ENCODE assay signal across 8 cellular contexts in the genomic region with DNA sequence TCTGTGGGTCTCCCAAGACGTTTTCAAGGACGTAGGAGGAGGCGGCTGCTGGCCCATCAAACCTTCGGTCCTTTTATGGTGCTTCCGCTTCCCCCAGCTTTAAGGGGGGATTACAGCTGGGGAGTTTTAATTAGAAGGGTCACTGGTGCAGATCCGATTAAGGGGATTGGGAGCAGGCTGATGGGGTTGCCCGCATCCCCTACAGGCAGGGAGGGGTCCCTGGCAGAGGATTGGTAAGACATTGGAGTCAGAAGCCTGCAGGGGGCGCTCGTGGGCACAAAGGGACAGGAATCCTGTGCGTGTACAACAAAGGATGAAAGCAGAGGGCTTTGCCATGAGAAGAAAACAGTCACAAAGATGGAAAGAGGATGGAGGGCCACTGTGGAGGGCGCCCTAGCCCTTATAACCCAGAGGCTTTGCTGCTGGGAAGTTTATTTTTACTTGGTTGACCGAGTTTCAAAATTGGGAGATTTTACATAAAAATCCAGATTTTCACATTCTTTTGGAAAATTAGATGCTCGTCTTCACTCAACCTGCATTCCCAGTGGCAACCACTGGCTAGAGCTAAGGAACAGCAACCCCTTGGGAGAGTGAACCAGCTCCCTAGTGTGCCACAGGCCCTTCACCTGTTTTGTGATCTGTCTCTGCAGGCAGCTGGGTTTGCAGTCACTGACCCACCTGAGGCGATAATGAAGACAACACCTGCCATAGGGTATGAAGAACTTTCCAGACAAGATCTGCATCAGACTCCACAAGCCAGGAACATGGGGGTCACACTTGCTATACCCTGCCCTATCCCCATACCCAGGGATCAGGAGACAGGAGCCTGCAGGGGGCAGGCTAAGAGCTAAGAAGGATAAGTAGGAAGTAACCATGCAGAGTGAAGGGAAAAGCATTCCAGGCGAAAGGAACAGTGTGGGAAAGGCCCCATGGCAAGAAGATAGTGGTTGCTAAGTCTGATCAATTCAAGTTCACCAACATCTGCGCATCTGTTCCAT.
DNase-seq lines count a peak whose midpoint lies in the region; ATAC-seq, FAIRE-seq and TF ChIP-seq lines count a peak whose summit lies in the region.

No MANE protein-coding gene starts in this region.

- peaks cover 1% of the 10 kb centered on the region for H3K4me1 Mint-ChIP-seq in T-helper 2 cell treated with Interferon-gamma antibody and Interleukin-4, amounts not matched to agents 5 μg/mL and 100 μg/mL, for 36 hours (ENCODE audit: low read depth)

- no peaks in the 10 kb centered on the region for H3K9me3 Mint-ChIP-seq in T-helper 2 cell treated with Interferon-gamma antibody and Interleukin-4, amounts not matched to agents 5 μg/mL and 100 μg/mL, for 36 hours

- no peak overlapping the region for H3K27ac Mint-ChIP-seq in T-helper 2 cell treated with Interferon-gamma antibody and Interleukin-4, amounts not matched to agents 5 μg/mL and 100 μg/mL, for 36 hours

- DNase-seq in GM03348 (ENCODE audit: low spot score) (peak; percentile 68), NCI-H1092 treated with DMSO at 0.1 percent for 48 hours (lab: John Stamatoyannopoulos, UW) (peak; percentile 75), astrocyte of the cerebellum (ENCODE audit: low read depth) (no peak), iPS DF 4.7 (ENCODE audit: extremely low read depth, low spot score) (peak; percentile 56), RCC 7860 (ENCODE audit: low spot score) (no peak)
- peak; percentile 53 for DNase-seq in T-helper 2 cell treated with Interferon-gamma antibody and Interleukin-4, amounts not matched to agents 5 μg/mL and 100 μg/mL, for 36 hours (ENCODE audit: low spot score)
- DNase-seq in stimulated activated CD4-positive, alpha-beta T cell treated with anti-CD3 and anti-CD28 coated beads, Interleukin-15, amount 100 ng/mL, for 1 hour (ENCODE audit: low read depth in 1 of 2, low spot score in 1 of 2), result peak; percentile 2 to 47

- in situ Hi-C loops in astrocyte of the cerebellum (cut with HindIII; ENCODE audit: low sequenced_read_pairs), result no loop called here

- H3K36me3 Mint-ChIP-seq in T-helper 2 cell treated with Interferon-gamma antibody and Interleukin-4, amounts not matched to agents 5 μg/mL and 100 μg/mL, for 36 hours (ENCODE audit: low read depth), result no peaks in the 10 kb centered on the region

- peak; percentile 75 for TF ChIP-seq CTCF in astrocyte of the cerebellum (IDR thresholded peaks at IDR 0.05; ENCODE audit: low read depth, low read length, missing control alignments)

- H3K27me3 Mint-ChIP-seq in T-helper 2 cell treated with Interferon-gamma antibody and Interleukin-4, amounts not matched to agents 5 μg/mL and 100 μg/mL, for 36 hours (ENCODE audit: low read depth), result peaks cover 31% of the 10 kb centered on the region

- ATAC-seq in GM18517 (IDR thresholded peaks at IDR 0.05; ENCODE audit: unreplicated experiment), result no peak

- no peak overlapping the region for H3K4me3 ChIP-seq in astrocyte of the cerebellum (ENCODE audit: low read depth, low read length)

- H3K4me3 Mint-ChIP-seq in T-helper 2 cell treated with Interferon-gamma antibody and Interleukin-4, amounts not matched to agents 5 μg/mL and 100 μg/mL, for 36 hours, result no peak overlapping the region

- FAIRE-seq in RCC 7860 (lab: Jason Lieb, UNC), result no peak

Comparison
In these comparisons a context has a peak if more than half of its experiments do, and no peak if none do; other contexts are left out.
1. DNase-seq: peak in GM03348 (single experiment), NCI-H1092 treated with DMSO at 0.1 percent for 48 hours (single experiment), T-helper 2 cell treated with Interferon-gamma antibody and Interleukin-4, amounts not matched to agents 5 μg/mL and 100 μg/mL, for 36 hours (single experiment), iPS DF 4.7 (single experiment) and stimulated activated CD4-positive, alpha-beta T cell treated with anti-CD3 and anti-CD28 coated beads, Interleukin-15, amount 100 ng/mL, for 1 hour (2 of 2); none in astrocyte of the cerebellum (single experiment) and RCC 7860 (single experiment).